Comparison of ENCODE assay signal across 11 cellular contexts in the genomic region with DNA sequence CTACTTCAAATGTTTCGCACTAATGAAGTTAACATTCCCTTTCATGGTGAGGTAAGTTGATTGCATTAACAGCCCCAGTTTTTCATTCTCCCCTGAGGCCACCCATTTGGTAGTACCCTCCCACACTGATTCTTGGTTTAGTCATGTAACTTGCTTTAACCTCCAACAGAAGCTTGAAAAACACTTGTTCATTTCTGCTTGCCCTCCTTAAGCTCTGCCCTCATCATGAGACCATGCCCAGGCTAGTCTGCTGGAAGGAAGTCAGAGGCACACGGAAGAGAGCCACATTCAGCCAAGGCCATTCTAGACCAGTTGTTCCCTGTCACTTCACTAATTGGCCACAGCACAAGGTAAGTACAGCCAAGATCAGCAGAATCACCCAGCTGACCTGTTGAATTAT. TPM values are rescaled to one million over a fixed set of nuclear protein-coding genes. Genes with fewer than 3 reads are reported as not detected.
DNase-seq lines count a peak whose midpoint lies in the region; ATAC-seq and TF ChIP-seq lines count a peak whose summit lies in the region.
"Had no signal": no experiment of that assay in that cellular context is flagged by ENCODE, and none has a peak within 500 bp of the region (broad histone marks: within the 10 kb centered on the region; RNA-seq: fewer than 3 reads in every experiment).

No MANE protein-coding gene starts in this region.

- H3K4me3 ChIP-seq in fibroblast of pulmonary artery (replicated peaks; ENCODE audit: low read depth, low read length), result no peak overlapping the region
- H3K4me3 ChIP-seq: K562, mucosa of descending colon had no signal

- H3K27ac ChIP-seq in RWPE1, result peak overlapping the region; percentile 47; the same call in 1 of the 2 replicates

- H3K4me3 Mint-ChIP-seq in activated T-cell treated with anti-CD3 and anti-CD28 coated beads, Interleukin-2, amount 50 U/mL, for 4 hours, result peak overlapping the region; percentile 49
- peak overlapping the region; percentile 40 for H3K4me3 Mint-ChIP-seq in stimulated activated effector memory CD8-positive, alpha-beta T cell treated with anti-CD3 and anti-CD28 coated beads, Interleukin-12 subunit alpha, Interleukin-12 subunit beta, amount 100 ng/mL, for 72 hours

- POLR2A ChIA-PET in RWPE1 (lab: Yijun Ruan, JAX; ENCODE audit: low non-redundant PET), result no interaction called here

- ATAC-seq in activated T-cell treated with anti-CD3 and anti-CD28 coated beads, Interleukin-2, amount 50 U/mL, for 4 hours, result peak in 1 of 2 donors; percentile 21
- peak; percentile 75 for ATAC-seq in stimulated activated effector memory CD8-positive, alpha-beta T cell treated with anti-CD3 and anti-CD28 coated beads, Interleukin-12 subunit alpha, Interleukin-12 subunit beta, amount 100 ng/mL, for 72 hours
- ATAC-seq: K562 had no signal

- CTCF ChIA-PET in RWPE1 (lab: Yijun Ruan, JAX), result interaction anchor here (0.7 to 0.8 kb wide), 2 partner anchors 9 to 32 kb away, joined by 3 read pairs; no protein-coding TSS in a partner anchor

- H3K9me3 Mint-ChIP-seq in activated T-cell treated with anti-CD3 and anti-CD28 coated beads, Interleukin-2, amount 50 U/mL, for 4 hours, result no peaks in the 10 kb centered on the region
- H3K9me3 Mint-ChIP-seq in stimulated activated effector memory CD8-positive, alpha-beta T cell treated with anti-CD3 and anti-CD28 coated beads, Interleukin-12 subunit alpha, Interleukin-12 subunit beta, amount 100 ng/mL, for 72 hours, result peaks cover 3% of the 10 kb centered on the region

- H3K27me3 Mint-ChIP-seq in activated T-cell treated with anti-CD3 and anti-CD28 coated beads, Interleukin-2, amount 50 U/mL, for 4 hours (ENCODE audit: low read depth), result no peaks in the 10 kb centered on the region

- H3K36me3 Mint-ChIP-seq in activated T-cell treated with anti-CD3 and anti-CD28 coated beads, Interleukin-2, amount 50 U/mL, for 4 hours (ENCODE audit: insufficient read depth), result no peaks in the 10 kb centered on the region
- peaks cover under 1% of the 10 kb centered on the region for H3K36me3 Mint-ChIP-seq in stimulated activated effector memory CD8-positive, alpha-beta T cell treated with anti-CD3 and anti-CD28 coated beads, Interleukin-12 subunit alpha, Interleukin-12 subunit beta, amount 100 ng/mL, for 72 hours

- no peak for DNase-seq in activated T-cell treated with anti-CD3 and anti-CD28 coated beads, Interleukin-2, amount 50 U/mL, for 4 hours
- no peak for DNase-seq in activated T-cell treated with anti-CD3 and anti-CD28 coated beads, Interleukin-2, amount 50 U/mL, for 48 hours
- DNase-seq in RWPE1 (ENCODE audit: low spot score) (no peak), fibroblast of pulmonary artery (ENCODE audit: low read depth) (peak; percentile 45), NCI-H1930 (lab: John Stamatoyannopoulos, UW) (no peak), H4 (ENCODE audit: low spot score) (no peak), LoVo (ENCODE audit: low spot score) (no peak)
- no peak for DNase-seq in stimulated activated effector memory CD8-positive, alpha-beta T cell treated with anti-CD3 and anti-CD28 coated beads, Interleukin-12 subunit alpha, Interleukin-12 subunit beta, amount 100 ng/mL, for 72 hours (ENCODE audit: low spot score in 2 of 2)
- DNase-seq: DMS79 had no signal

- peaks cover 77% of the 10 kb centered on the region for H3K4me1 Mint-ChIP-seq in activated T-cell treated with anti-CD3 and anti-CD28 coated beads, Interleukin-2, amount 50 U/mL, for 4 hours (ENCODE audit: low read depth)
- H3K4me1 Mint-ChIP-seq in stimulated activated effector memory CD8-positive, alpha-beta T cell treated with anti-CD3 and anti-CD28 coated beads, Interleukin-12 subunit alpha, Interleukin-12 subunit beta, amount 100 ng/mL, for 72 hours, result peaks cover 48% of the 10 kb centered on the region

- H3K27ac Mint-ChIP-seq in stimulated activated effector memory CD8-positive, alpha-beta T cell treated with anti-CD3 and anti-CD28 coated beads, Interleukin-12 subunit alpha, Interleukin-12 subunit beta, amount 100 ng/mL, for 72 hours, result peak overlapping the region; percentile 85

- TF ChIP-seq CTCF in RWPE1 (conservative IDR thresholded peaks at IDR 0.05; ENCODE audit: low read depth) (no peak), fibroblast of pulmonary artery (IDR thresholded peaks at IDR 0.05; ENCODE audit: low read length, missing control alignments) (no peak)

RNA-seq across cellular contexts. Expression of gene CD44, which starts 50.7 kb away (rescaled TPM):
- total RNA-seq in activated T-cell treated with anti-CD3 and anti-CD28 coated beads, Interleukin-2, amount 50 U/mL, for 4 hours, result 100 to 1,000 TPM; 468 to 781 (median 646) TPM
- 211 and 238 TPM in 2 replicates for total RNA-seq in H4 (2014; rRNA removed; shearing (Covaris generic))
